3 cellular contexts compared by ENCODE assay signal in the genomic region with DNA sequence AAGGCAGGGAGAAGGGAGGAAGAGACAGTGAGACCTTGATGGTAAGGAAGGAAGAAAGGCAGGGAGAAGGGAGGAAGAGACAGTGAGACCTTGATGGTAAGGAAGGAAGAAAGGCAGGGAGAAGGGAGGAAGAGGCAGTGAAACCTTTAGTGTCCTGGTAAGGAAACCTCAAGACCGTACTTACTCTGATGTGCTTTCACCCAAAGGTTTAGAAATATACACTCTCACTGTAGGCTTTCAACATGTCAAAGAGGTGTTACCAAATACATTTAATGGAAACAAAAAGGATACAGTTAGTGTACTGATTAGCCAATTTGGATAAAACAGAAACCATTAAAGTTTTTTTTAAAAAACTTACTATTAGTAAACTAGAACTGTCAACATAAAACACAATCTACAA. TPM values are rescaled to one million over a fixed set of nuclear protein-coding genes. Genes with fewer than 3 reads are reported as not detected.
"Had no signal": no experiment of that assay in that cellular context is flagged by ENCODE, and none has a peak within 500 bp of the region (broad histone marks: within the 10 kb centered on the region; RNA-seq: fewer than 3 reads in every experiment).

No MANE protein-coding gene starts in this region.

RNA-seq across cellular contexts. Expression of a gene that starts 7.1 kb away (rescaled TPM):
- total RNA-seq: endothelial cell of umbilical vein, pulmonary artery endothelial cell, vagina had no signal
- polyA plus RNA-seq: endothelial cell of umbilical vein had no signal
